1 cellular context compared by ENCODE assay signal in genomic region chr2:46030330-46030729, GRCh38.
TF ChIP-seq lines count a peak whose summit lies in the region.

No MANE protein-coding gene starts in this region.

TF ChIP-seq in A549, 52 proteins besides CTCF, POLR2A, EP300 and RAD21 (continued from another document):
- TF ChIP-seq SREBF2 (IDR thresholded peaks at IDR 0.05) (no peak), ELK1 (IDR thresholded peaks at IDR 0.05; ENCODE audit: low read depth, low read length) (no peak), HOXB13 (CRISPR knock-in tag; IDR thresholded peaks at IDR 0.05; ENCODE audit: low read depth) (no peak), FOSL2 (IDR thresholded peaks at IDR 0.05) (no peak), FOSL2 (CRISPR knock-in tag; IDR thresholded peaks at IDR 0.05) (no peak), KDM5A (IDR thresholded peaks at IDR 0.05) (no peak), MYC (IDR thresholded peaks at IDR 0.05; ENCODE audit: borderline replicate concordance, low read length) (no peak), HOXA7 (CRISPR knock-in tag; IDR thresholded peaks at IDR 0.05) (no peak)
TF ChIP-seq in A549: peak in this region for 0.
